In the genomic region with DNA sequence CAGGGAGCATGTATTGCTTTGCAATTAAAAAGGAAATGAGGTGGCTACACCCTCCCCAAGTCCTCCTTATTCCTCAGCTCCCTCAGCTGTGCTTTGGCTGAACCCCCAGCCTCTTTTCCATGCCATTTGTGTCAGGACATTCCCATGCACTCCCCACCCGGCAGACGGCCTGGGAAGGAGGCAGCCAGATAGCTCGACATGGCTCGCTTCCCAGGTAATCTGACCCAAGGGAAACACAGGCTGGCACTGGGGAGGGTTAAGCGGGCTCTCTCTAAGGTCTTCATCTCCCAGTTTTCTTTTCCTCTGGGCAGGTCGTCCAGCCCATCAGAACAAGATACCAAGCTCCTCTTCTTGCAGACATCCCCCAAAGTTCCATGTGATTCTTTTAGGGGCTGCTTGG, we compare ENCODE assay signal across 30 cellular contexts. TPM values are rescaled to one million over a fixed set of nuclear protein-coding genes. Genes with fewer than 3 reads are reported as not detected.
"Had no signal": no experiment of that assay in that cellular context is flagged by ENCODE, and none has a peak within 500 bp of the region (broad histone marks: within the 10 kb centered on the region; RNA-seq: fewer than 3 reads in every experiment).

No MANE protein-coding gene starts in this region.

- H3K36me3 ChIP-seq: esophagus squamous epithelium, gastrocnemius medialis, heart right ventricle, left lung, lower lobe of right lung had no signal

- DNase-seq: dermis blood vessel endothelial cell; dorsolateral prefrontal cortex; effector CD4-positive, alpha-beta T cell; effector memory CD4-positive, alpha-beta T cell; esophagus squamous epithelium; foreskin fibroblast; foreskin melanocyte; gastrocnemius medialis; glutamatergic neuron; heart right ventricle; hippocampal formation; left cardiac atrium; left lung; left ventricle myocardium superior; lower lobe of right lung; mesenchymal stem cell; mucosa of descending colon; naive B cell had no signal

- H3K27ac ChIP-seq: coronary artery, dorsolateral prefrontal cortex, esophagus squamous epithelium, gastrocnemius medialis, heart right ventricle, left lung, lower lobe of right lung had no signal

- H3K4me1 ChIP-seq: esophagus squamous epithelium, gastrocnemius medialis, heart right ventricle, left lung, lower lobe of right lung had no signal

- ATAC-seq: gastrocnemius medialis, heart right ventricle, left cardiac atrium, left lung, left ventricle myocardium superior, lower lobe of right lung, mucosa of descending colon had no signal

- H3K9me3 ChIP-seq: gastrocnemius medialis, lower lobe of right lung, mucosa of descending colon had no signal

- H3K4me3 ChIP-seq: coronary artery, dorsolateral prefrontal cortex, esophagus squamous epithelium, gastrocnemius medialis, heart right ventricle, left lung, lower lobe of right lung, mucosa of descending colon had no signal

RNA-seq across cellular contexts. Expression of a gene that starts 31.2 kb away (rescaled TPM):
- total RNA-seq: epithelial cell of proximal tubule, kidney epithelial cell, myocyte had no signal

RNA-seq across cellular contexts. Expression of a gene that starts 59.7 kb away (rescaled TPM):
- total RNA-seq: dermis blood vessel endothelial cell, dorsolateral prefrontal cortex, endothelial cell of umbilical vein, epithelial cell of proximal tubule, esophagus squamous epithelium, gastrocnemius medialis, glomerular endothelial cell, heart right ventricle, kidney epithelial cell, left cardiac atrium, left lung, left ventricle myocardium superior, lower leg skin, lower lobe of right lung, lung microvascular endothelial cell, mesenteric fat pad, mesothelial cell of epicardium, mucosa of descending colon, myocyte had no signal
- polyA plus RNA-seq: endothelial cell of umbilical vein, esophagus, heart right ventricle, keratinocyte had no signal
